In genomic region chr20:51423810-51424209, GRCh38 we compare ENCODE assay signal across 14 cellular contexts.
DNase-seq lines count a peak whose midpoint lies in the region; ATAC-seq, FAIRE-seq and TF ChIP-seq lines count a peak whose summit lies in the region.
"Had no signal": no experiment of that assay in that cellular context is flagged by ENCODE, and none has a peak within 500 bp of the region (broad histone marks: within the 10 kb centered on the region; RNA-seq: fewer than 3 reads in every experiment).

No MANE protein-coding gene starts in this region.

- ATAC-seq in GM21723 (IDR thresholded peaks at IDR 0.05; ENCODE audit: unreplicated experiment): no peak
- ATAC-seq: left ventricle myocardium superior had no signal

- DNase-seq in GM18507 (ENCODE audit: extremely low spot score, insufficient read length, low read depth) (no peak), chondrocyte (ENCODE audit: low spot score) (no peak), neural progenitor cell (ENCODE audit: low spot score) (peak; percentile 42), right atrium auricular region (ENCODE audit: low spot score) (no peak), RPMI8226 (no peak)
- DNase-seq: GF-D8, glutamatergic neuron, left ventricle myocardium superior, NCI-H1105 treated with DMSO at 0.1 percent for 48 hours, NCI-H446 had no signal

- H3K9me2 ChIP-seq in OCI-LY1 (ENCODE audit: low read depth, low read length): no peaks in the 10 kb centered on the region

- H3K27me3 ChIP-seq in OCI-LY1 (ENCODE audit: insufficient read depth, low read length): no peaks in the 10 kb centered on the region
- H3K27me3 ChIP-seq in neural progenitor cell: peaks cover 4% of the 10 kb centered on the region
- no peaks in the 10 kb centered on the region for H3K27me3 ChIP-seq in right atrium auricular region
- H3K27me3 ChIP-seq: breast epithelium had no signal

- H3K27ac ChIP-seq in OCI-LY1 (ENCODE audit: low read depth, low read length, poor library complexity, severe bottlenecking) (peak overlapping the region; percentile 86), neural progenitor cell (no peak overlapping the region), right atrium auricular region (no peak overlapping the region)
- H3K27ac ChIP-seq: breast epithelium, RWPE1 had no signal

- FAIRE-seq in GM18507 (lab: Jason Lieb, UNC): peak; percentile 12

- peak overlapping the region; percentile 45 for H3K27ac Mint-ChIP-seq in chondrocyte (ENCODE audit: unreplicated experiment)
- no peak overlapping the region for H3K27ac Mint-ChIP-seq in neural progenitor cell

- no peak for TF ChIP-seq CTCF in OCI-LY1 (IDR thresholded peaks at IDR 0.05; ENCODE audit: low read length)
- no peak for TF ChIP-seq CTCF in chondrocyte (IDR thresholded peaks at IDR 0.05)
- TF ChIP-seq CTCF in neural progenitor cell (IDR thresholded peaks at IDR 0.05): no peak
- no peak for TF ChIP-seq CTCF in right atrium auricular region (IDR thresholded peaks at IDR 0.05)

- no peak overlapping the region for H3K4me3 ChIP-seq in OCI-LY1 (ENCODE audit: low read depth, low read length, poor library complexity, severe bottlenecking)
- H3K4me3 ChIP-seq in neural progenitor cell: no peak overlapping the region
- H3K4me3 ChIP-seq in right atrium auricular region: no peak overlapping the region
- H3K4me3 ChIP-seq: breast epithelium had no signal

- H3F3A ChIP-seq in OCI-LY1 (ENCODE audit: insufficient read depth, low read length): no peaks in the 10 kb centered on the region
- H3F3A ChIP-seq in neural progenitor cell (ENCODE audit: low read depth): no peaks in the 10 kb centered on the region

- H3K79me2 ChIP-seq in OCI-LY1 (ENCODE audit: insufficient read depth, low read length) (no peaks in the 10 kb centered on the region), neural progenitor cell (ENCODE audit: low read depth) (no peaks in the 10 kb centered on the region)

- peaks cover 66% of the 10 kb centered on the region for H3K36me3 ChIP-seq in OCI-LY1 (ENCODE audit: insufficient read depth, low read length)
- no peaks in the 10 kb centered on the region for H3K36me3 ChIP-seq in neural progenitor cell
- no peaks in the 10 kb centered on the region for H3K36me3 ChIP-seq in right atrium auricular region
- H3K36me3 ChIP-seq: breast epithelium had no signal

- H3K27me3 Mint-ChIP-seq in chondrocyte (ENCODE audit: low read depth) (no peaks in the 10 kb centered on the region), neural progenitor cell (ENCODE audit: insufficient read depth, low read depth) (peaks cover 13% of the 10 kb centered on the region)

- H3K9me3 ChIP-seq in OCI-LY1 (ENCODE audit: low read length) (no peaks in the 10 kb centered on the region), neural progenitor cell (ENCODE audit: low read depth) (no peaks in the 10 kb centered on the region), right atrium auricular region (no peaks in the 10 kb centered on the region)
- H3K9me3 ChIP-seq: breast epithelium had no signal

- H3K36me3 Mint-ChIP-seq in chondrocyte (ENCODE audit: low read depth) (no peaks in the 10 kb centered on the region), neural progenitor cell (no peaks in the 10 kb centered on the region)

- peaks cover 37% of the 10 kb centered on the region for H3K4me1 Mint-ChIP-seq in chondrocyte (ENCODE audit: low read depth)
- peaks cover 42% of the 10 kb centered on the region for H3K4me1 Mint-ChIP-seq in neural progenitor cell

- H3K4me2 ChIP-seq in OCI-LY1 (ENCODE audit: low read length) (no peak overlapping the region), neural progenitor cell (no peak overlapping the region)

- H3K9me3 Mint-ChIP-seq in chondrocyte (ENCODE audit: low read depth): no peaks in the 10 kb centered on the region
- H3K9me3 Mint-ChIP-seq in neural progenitor cell: no peaks in the 10 kb centered on the region

- no peak overlapping the region for H3K4me3 Mint-ChIP-seq in chondrocyte (ENCODE audit: unreplicated experiment)
- no peak overlapping the region for H3K4me3 Mint-ChIP-seq in neural progenitor cell

- H4K20me1 ChIP-seq in OCI-LY1 (ENCODE audit: insufficient read depth, low read length) (no peaks in the 10 kb centered on the region), neural progenitor cell (ENCODE audit: low read depth) (no peaks in the 10 kb centered on the region)

- peak overlapping the region; percentile 3; the same call in 1 of the 2 replicates for H3K9ac ChIP-seq in OCI-LY1 (ENCODE audit: low read length)
- no peak overlapping the region for H3K9ac ChIP-seq in neural progenitor cell

- H2AFZ ChIP-seq in OCI-LY1 (ENCODE audit: low read length) (no peak overlapping the region), neural progenitor cell (replicated peaks) (no peak overlapping the region)

- H3K4me1 ChIP-seq in OCI-LY1 (ENCODE audit: insufficient read depth, low read length, severe bottlenecking) (peaks cover 55% of the 10 kb centered on the region), neural progenitor cell (peaks cover 11% of the 10 kb centered on the region), right atrium auricular region (peaks cover 0 to 13% of the 10 kb centered on the region in 2 donors)
- H3K4me1 ChIP-seq: breast epithelium had no signal
